ENCODE assay signal across 8 cellular contexts in genomic region chr9:125521462-125522327, GRCh38.
DNase-seq lines count a peak whose midpoint lies in the region; ATAC-seq and TF ChIP-seq lines count a peak whose summit lies in the region.

No MANE protein-coding gene starts in this region.

- H3K36me3 ChIP-seq in endodermal cell (ENCODE audit: control insufficient read depth, insufficient read depth, low read length) (peaks cover 11% of the 10 kb centered on the region), skeletal muscle satellite cell (ENCODE audit: insufficient read depth, low read length) (peaks cover 6% of the 10 kb centered on the region), Peyer's patch (no peaks in the 10 kb centered on the region)

- no peak overlapping the region for H3K4me3 Mint-ChIP-seq in endodermal cell

- in situ Hi-C loops in SK-MEL-5 (cut with HindIII; ENCODE audit: low pct_unique_long_range_greater_than_20kb, low sequenced_read_pairs), result no loop called here

- H3K9me3 Mint-ChIP-seq in endodermal cell, result no peaks in the 10 kb centered on the region

- H3K36me3 Mint-ChIP-seq in endodermal cell (ENCODE audit: low read depth), result peaks cover 8% of the 10 kb centered on the region

- 94 to 98% methylated on average over 3 of the region's 3 CpGs for WGBS in endodermal cell (ENCODE audit: insufficient coverage in 1 of 2, insufficient read length in 1 of 2), 2 experiments

- no peaks in the 10 kb centered on the region for H3K27me3 Mint-ChIP-seq in endodermal cell (ENCODE audit: insufficient read depth)

- TF ChIP-seq CTCF in endodermal cell (conservative IDR thresholded peaks at IDR 0.05) (no peak), Peyer's patch (IDR thresholded peaks at IDR 0.05) (no peak)

- H3K9me3 ChIP-seq in endodermal cell (ENCODE audit: control insufficient read depth, low read length) (no peaks in the 10 kb centered on the region), skeletal muscle satellite cell (replicated peaks; ENCODE audit: low read length) (no peaks in the 10 kb centered on the region), Peyer's patch (no peaks in the 10 kb centered on the region)

- H3K4me2 ChIP-seq in skeletal muscle satellite cell (ENCODE audit: low read length), result peak overlapping the region; percentile 79

- peak overlapping the region; percentile 12 for H3K27ac Mint-ChIP-seq in endodermal cell

- DNase-seq in H4 (ENCODE audit: low spot score) (peak; percentile 61), SK-MEL-5 (ENCODE audit: low read depth, low spot score) (peak; percentile 94), endodermal cell (no peak), Peyer's patch (no peak), NCI-H2227 treated with DMSO at 0.1 percent for 48 hours (lab: John Stamatoyannopoulos, UW) (no peak)

- ATAC-seq in GM18517 (IDR thresholded peaks at IDR 0.05; ENCODE audit: unreplicated experiment) (no peak), GM21390 (IDR thresholded peaks at IDR 0.05; ENCODE audit: unreplicated experiment) (no peak)

- no peak overlapping the region for H3K4me3 ChIP-seq in endodermal cell (ENCODE audit: low read length)
- H3K4me3 ChIP-seq in skeletal muscle satellite cell (ENCODE audit: low read length), result peak overlapping the region; percentile 51
- H3K4me3 ChIP-seq in Peyer's patch, result no peak overlapping the region

- TF ChIP-seq POLR2A in Peyer's patch (IDR thresholded peaks at IDR 0.05), result no peak

- peaks cover 15% of the 10 kb centered on the region for H3K4me1 ChIP-seq in endodermal cell (ENCODE audit: control insufficient read depth, insufficient read depth, low read length)
- H3K4me1 ChIP-seq in skeletal muscle satellite cell (ENCODE audit: control insufficient read depth, insufficient read depth, low read length), result peaks cover 48% of the 10 kb centered on the region
- peaks cover 0 to 10% (median 0%) of the 10 kb centered on the region in 4 donors for H3K4me1 ChIP-seq in Peyer's patch

- H3K4me1 Mint-ChIP-seq in endodermal cell, result peaks cover 50% of the 10 kb centered on the region

- H3K27me3 ChIP-seq in endodermal cell (ENCODE audit: control insufficient read depth, insufficient read depth, low read length, poor library complexity, severe bottlenecking), result no peaks in the 10 kb centered on the region
- no peaks in the 10 kb centered on the region for H3K27me3 ChIP-seq in skeletal muscle satellite cell (ENCODE audit: control insufficient read depth, insufficient read depth, low read length)
- no peaks in the 10 kb centered on the region for H3K27me3 ChIP-seq in Peyer's patch

- H3K27ac ChIP-seq in endodermal cell (ENCODE audit: low read depth, low read length), result no peak overlapping the region
- H3K27ac ChIP-seq in Peyer's patch, result peak overlapping the region in 1 of 4 donors; percentile 17

- no peak overlapping the region for H3K9ac ChIP-seq in endodermal cell (ENCODE audit: extremely low read depth, low read length, poor library complexity, severe bottlenecking)
- peak overlapping the region; percentile 75 for H3K9ac ChIP-seq in skeletal muscle satellite cell (ENCODE audit: low read depth, low read length)

Comparison
In these comparisons a context has a peak if more than half of its experiments do, and no peak if none do; other contexts are left out.
1. DNase-seq: peak in H4 (single experiment) and SK-MEL-5 (single experiment); none in endodermal cell (single experiment), Peyer's patch (0 of 3) and NCI-H2227 treated with DMSO at 0.1 percent for 48 hours (single experiment).